In the genomic region with DNA sequence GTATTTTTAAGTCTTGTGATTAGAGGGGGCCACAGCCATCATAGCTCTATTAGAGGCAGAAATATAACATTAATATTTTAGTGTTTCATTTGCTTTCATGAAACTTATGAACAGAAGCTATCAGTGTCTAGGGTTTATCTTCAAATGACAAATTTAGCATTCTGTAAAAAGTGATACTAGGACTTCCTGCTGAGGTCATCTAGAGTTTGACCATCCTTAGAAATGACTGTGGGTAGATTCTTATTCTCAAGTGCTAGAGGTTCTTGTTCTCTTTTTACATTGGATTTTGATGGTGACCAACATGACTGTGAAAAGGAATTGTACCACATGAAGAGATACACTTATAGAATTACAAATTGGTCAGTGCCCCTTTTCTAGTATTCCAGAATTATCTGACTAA, we compare ENCODE assay signal across 15 cellular contexts.
"Had no signal": no experiment of that assay in that cellular context is flagged by ENCODE, and none has a peak within 500 bp of the region (broad histone marks: within the 10 kb centered on the region; RNA-seq: fewer than 3 reads in every experiment).

No MANE protein-coding gene starts in this region.

- H3K9me3 ChIP-seq: suprapubic skin had no signal

- H3K36me3 ChIP-seq: brain microvascular endothelial cell, suprapubic skin had no signal

- H3K27ac ChIP-seq: brain microvascular endothelial cell, suprapubic skin had no signal

- H3K4me1 ChIP-seq: suprapubic skin had no signal

- DNase-seq: activated CD8-positive, alpha-beta memory T cell treated with anti-CD3 and anti-CD28 coated beads, Interleukin-2, amount 10 ng/mL, durations not matched to agents 7 days and 5 days; activated effector memory CD4-positive, alpha-beta T cell treated with anti-CD3 and anti-CD28 coated beads, Interleukin-2, amount 50 U/mL, for 16 hours; activated T-cell treated with anti-CD3 and anti-CD28 coated beads, Interleukin-2, amount 50 U/mL, for 4 hours; amygdala; brain microvascular endothelial cell; dermis blood vessel endothelial cell; erythroblast; hypothalamus; kidney glomerular epithelial cell; mesendoderm; nephron progenitor cell; stimulated activated naive CD8-positive, alpha-beta T cell treated with anti-CD3 and anti-CD28 coated beads, Interleukin-15, Interleukin-2, amounts not matched to agents 100 U/mL and 50 U/mL, for 24 hours had no signal

- ATAC-seq: activated CD4-positive, CD25-positive, alpha-beta regulatory T cell treated with anti-CD3 and anti-CD28 coated beads, Interleukin-2, amount 50 U/mL, for 24 hours; activated CD8-positive, alpha-beta memory T cell treated with anti-CD3 and anti-CD28 coated beads, Interleukin-2, amount 10 ng/mL, durations not matched to agents 7 days and 5 days; activated T-cell treated with anti-CD3 and anti-CD28 coated beads, Interleukin-2, amount 50 U/mL, for 4 hours; sciatic nerve; stimulated activated naive CD8-positive, alpha-beta T cell treated with anti-CD3 and anti-CD28 coated beads, Interleukin-15, Interleukin-2, amounts not matched to agents 100 U/mL and 50 U/mL, for 24 hours had no signal

- H3K27me3 ChIP-seq: brain microvascular endothelial cell, suprapubic skin had no signal

- H3K4me3 ChIP-seq: suprapubic skin had no signal
